In the genomic region with DNA sequence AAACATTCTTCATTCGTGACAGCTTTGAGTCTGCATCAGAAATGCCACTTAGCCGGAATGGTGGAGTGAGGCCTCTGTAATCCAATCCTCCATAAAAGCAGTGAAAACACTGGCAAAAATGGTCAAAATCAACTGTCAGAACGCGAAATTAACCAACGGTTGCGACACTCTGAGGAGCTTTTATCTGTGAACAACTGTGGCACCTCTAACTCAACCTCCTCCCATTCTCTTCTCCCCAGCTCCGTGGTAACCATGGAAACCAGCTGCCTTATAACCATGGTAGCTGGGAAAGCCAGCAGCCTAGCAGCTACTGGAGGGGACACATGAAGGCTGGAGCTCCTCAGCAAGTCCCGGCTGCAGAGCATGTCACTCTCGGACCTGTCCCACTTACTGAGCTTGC, we compare ENCODE assay signal across 17 cellular contexts. TPM values are rescaled to one million over a fixed set of nuclear protein-coding genes. Genes with fewer than 3 reads are reported as not detected.
A peak's percentile ranks its signal among the peaks of the same experiment; 100 is the strongest.
DNase-seq lines count a peak whose midpoint lies in the region; ATAC-seq and TF ChIP-seq lines count a peak whose summit lies in the region.
"Had no signal": no experiment of that assay in that cellular context is flagged by ENCODE, and none has a peak within 500 bp of the region (broad histone marks: within the 10 kb centered on the region; RNA-seq: fewer than 3 reads in every experiment).

No MANE protein-coding gene starts in this region.

- H2AFZ ChIP-seq in smooth muscle cell (ENCODE audit: low read depth), result no peak overlapping the region

- H3K4me3 ChIP-seq in smooth muscle cell, result no peak overlapping the region
- H3K4me3 ChIP-seq: skin epidermis, transverse colon had no signal

- WGBS in smooth muscle cell (ENCODE audit: low lambda C conversion rate), result 37% methylated on average over 9 of the region's 9 CpGs

- peaks cover 68% of the 10 kb centered on the region for H4K20me1 ChIP-seq in smooth muscle cell (ENCODE audit: low read depth)

- peaks cover 39% of the 10 kb centered on the region for H3K4me1 ChIP-seq in smooth muscle cell (ENCODE audit: low read depth)

- no peak overlapping the region for H3K9ac ChIP-seq in smooth muscle cell (ENCODE audit: low read depth)

- no peak for ATAC-seq in activated CD4-positive, CD25-positive, alpha-beta regulatory T cell treated with anti-CD3 and anti-CD28 coated beads, Interleukin-2, amount 50 U/mL, for 24 hours
- no peak for ATAC-seq in GM18511 (IDR thresholded peaks at IDR 0.05; ENCODE audit: unreplicated experiment)
- ATAC-seq: HCT116; naive thymus-derived CD4-positive, alpha-beta T cell had no signal

- TF ChIP-seq CTCF in smooth muscle cell (IDR thresholded peaks at IDR 0.05; ENCODE audit: borderline replicate concordance, insufficient read depth, poor library complexity, severe bottlenecking), result no peak

- peak; percentile 13 for DNase-seq in NCI-H2196 (lab: John Stamatoyannopoulos, UW; ENCODE audit: unreplicated experiment)
- DNase-seq in NCI-H2196 treated with DMSO at 0.1 percent for 48 hours (lab: John Stamatoyannopoulos, UW; ENCODE audit: unreplicated experiment), result no peak
- peak; percentile 73 for DNase-seq in cerebellar cortex (ENCODE audit: low spot score)
- peak; percentile 7 for DNase-seq in kidney glomerular epithelial cell (lab: John Stamatoyannopoulos, UW)
- DNase-seq in smooth muscle cell (lab: John Stamatoyannopoulos, UW; ENCODE audit: unreplicated experiment), result no peak
- DNase-seq in NCI-H446 (lab: John Stamatoyannopoulos, UW), result no peak
- DNase-seq: activated T-cell treated with anti-CD3 and anti-CD28 coated beads, Interleukin-2, amount 50 U/mL, for 1 hour; COR-L47; naive thymus-derived CD4-positive, alpha-beta T cell; NCI-H2029 treated with DMSO at 0.1 percent for 48 hours; transverse colon had no signal

- no peaks in the 10 kb centered on the region for H3K27me3 ChIP-seq in smooth muscle cell (ENCODE audit: low read depth)
- H3K27me3 ChIP-seq: transverse colon had no signal

- H3K9me3 ChIP-seq in smooth muscle cell (replicated peaks; ENCODE audit: low read depth), result no peaks in the 10 kb centered on the region

- peaks cover 14% of the 10 kb centered on the region for H3F3A ChIP-seq in smooth muscle cell (ENCODE audit: low read depth)

- peak overlapping the region; percentile 5 for H3K4me2 ChIP-seq in smooth muscle cell

- peak overlapping the region; percentile 60 for H3K27ac ChIP-seq in smooth muscle cell (ENCODE audit: low read depth)
- H3K27ac ChIP-seq: epithelial cell of prostate, skin epidermis, transverse colon, VCaP had no signal

- no peaks in the 10 kb centered on the region for H3K36me3 ChIP-seq in smooth muscle cell (ENCODE audit: low read depth)

- H3K79me2 ChIP-seq in smooth muscle cell (ENCODE audit: low read depth), result peaks cover 90% of the 10 kb centered on the region

RNA-seq across cellular contexts. Expression of gene AP2A2, which starts 20.3 kb away (rescaled TPM):
- 32.2 and 35.8 TPM in 2 replicates for total RNA-seq in smooth muscle cell
- 25.1 and 31.8 TPM in 2 replicates for polyA plus RNA-seq in smooth muscle cell

RNA-seq across cellular contexts. Expression of gene CHID1, which starts 35.4 kb away (rescaled TPM):
- 54.3 and 76.5 TPM in 2 replicates for total RNA-seq in smooth muscle cell
- polyA plus RNA-seq in smooth muscle cell, result 171 and 181 TPM in 2 replicates

Comparison
In these comparisons a context has a peak if more than half of its experiments do, and no peak if none do; other contexts are left out.
1. DNase-seq: peak in NCI-H2196 (single experiment), cerebellar cortex (single experiment) and kidney glomerular epithelial cell (single experiment); none in NCI-H2196 treated with DMSO at 0.1 percent for 48 hours (single experiment), smooth muscle cell (single experiment) and NCI-H446 (0 of 2).